8 cellular contexts compared by ENCODE assay signal in the genomic region with DNA sequence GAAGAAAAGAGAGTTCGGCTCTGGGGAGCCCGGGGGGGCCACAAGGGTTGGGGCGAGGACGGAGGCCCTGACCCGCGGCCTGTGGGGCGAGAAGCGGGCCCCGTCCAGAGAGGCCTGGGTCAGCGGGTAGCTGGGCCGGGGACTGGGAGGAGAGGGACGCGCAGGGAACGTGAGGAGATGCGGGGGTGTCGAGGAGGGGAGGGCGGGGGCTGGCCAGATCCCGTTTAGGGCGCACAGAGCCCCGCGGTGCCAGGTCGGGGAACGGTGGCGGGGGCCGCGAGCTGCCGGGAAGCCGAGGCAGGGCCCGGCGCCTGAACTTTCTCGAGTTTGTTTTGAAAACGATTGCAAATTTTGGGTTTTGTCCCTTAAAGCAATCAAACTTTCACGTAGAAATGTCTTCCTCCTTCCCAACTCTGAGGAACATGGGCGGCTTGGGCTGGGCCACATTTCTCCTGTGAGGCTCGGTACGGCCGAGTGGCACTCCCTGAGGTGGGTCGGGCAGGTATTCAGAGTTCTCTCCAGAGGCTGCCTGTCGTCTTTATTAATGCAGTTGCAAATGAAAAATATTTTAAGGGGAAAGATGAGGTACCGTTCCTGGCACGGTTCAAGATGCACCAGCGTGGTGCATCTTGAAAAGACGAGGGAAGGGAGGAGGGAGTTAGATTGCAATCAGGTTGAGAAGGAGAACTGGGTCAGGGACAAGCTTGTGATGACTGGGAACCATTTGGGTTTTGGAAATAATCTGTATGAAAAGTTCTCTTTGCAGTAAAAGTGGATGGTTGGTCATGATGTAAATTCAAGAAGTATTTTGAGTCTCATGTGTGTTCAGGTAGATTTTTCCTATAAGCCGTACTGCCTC. TPM values are rescaled to one million over a fixed set of nuclear protein-coding genes. Genes with fewer than 3 reads are reported as not detected.
DNase-seq lines count a peak whose midpoint lies in the region; ATAC-seq and TF ChIP-seq lines count a peak whose summit lies in the region.

No MANE protein-coding gene starts in this region.

- no peak for TF ChIP-seq EP300 in gastroesophageal sphincter (IDR thresholded peaks at IDR 0.05)

- H3K9ac ChIP-seq in KMS-11: peak overlapping the region; percentile 57; the same call in 1 of the 2 replicates

- 4 to 6% methylated on average over 30 to 34 of the region's 44 CpGs for WGBS in gastroesophageal sphincter (ENCODE audit: low coverage in 1 of 2), 2 donors

- peak; percentile 44 for ATAC-seq in gastroesophageal sphincter
- no peak for ATAC-seq in GM19351 (IDR thresholded peaks at IDR 0.05; ENCODE audit: unreplicated experiment)
- ATAC-seq in GM18502 (IDR thresholded peaks at IDR 0.05; ENCODE audit: poor library complexity, unreplicated experiment): no peak

- H3K4me3 ChIP-seq in KMS-11 (IDR thresholded peaks at IDR 0.05; ENCODE audit: insufficient read depth, low read depth, low read length) (no peak overlapping the region), gastroesophageal sphincter (peak overlapping the region; percentile 67 to 95)

- no peak for TF ChIP-seq POLR2A in gastroesophageal sphincter (IDR thresholded peaks at IDR 0.05)

- H3K79me2 ChIP-seq in KMS-11 (ENCODE audit: insufficient read depth, low read depth): peaks cover 21% of the 10 kb centered on the region

- H3K4me1 ChIP-seq in KMS-11 (ENCODE audit: low read depth, poor library complexity, severe bottlenecking): peaks cover 15% of the 10 kb centered on the region
- H3K4me1 ChIP-seq in gastroesophageal sphincter: peaks cover 0 to 29% (median 7%) of the 10 kb centered on the region in 3 donors

- no peaks in the 10 kb centered on the region for H3K9me3 ChIP-seq in gastroesophageal sphincter

- no peak overlapping the region for H3K27ac ChIP-seq in KMS-11
- peak overlapping the region in 3 of 4 donors; percentile 70 to 82 (median 73) for H3K27ac ChIP-seq in gastroesophageal sphincter

- H3K4me2 ChIP-seq in KMS-11: peak overlapping the region; percentile 99

- TF ChIP-seq CTCF in KMS-11 (conservative IDR thresholded peaks at IDR 0.05; ENCODE audit: low read depth, low read length): no peak
- TF ChIP-seq CTCF in gastroesophageal sphincter (IDR thresholded peaks at IDR 0.05): no peak

- H2AFZ ChIP-seq in KMS-11 (ENCODE audit: low read depth): peak overlapping the region; percentile 98

- DNase-seq in ELR (ENCODE audit: low read depth) (peak; percentile 63), occipital lobe (lab: John Stamatoyannopoulos, UW) (peak; percentile 15), inferior parietal cortex (ENCODE audit: extremely low spot score) (no peak)
- peak; percentile 24 for DNase-seq in activated T-cell treated with anti-CD3 and anti-CD28 coated beads, Interleukin-2, amount 50 U/mL, for 1 hour

- no peaks in the 10 kb centered on the region for H3K36me3 ChIP-seq in KMS-11 (ENCODE audit: insufficient read depth)
- no peaks in the 10 kb centered on the region for H3K36me3 ChIP-seq in gastroesophageal sphincter

- H3K27me3 ChIP-seq in KMS-11 (ENCODE audit: insufficient read depth, low read depth) (no peaks in the 10 kb centered on the region; the same call in 1 of the 2 replicates), gastroesophageal sphincter (no peaks in the 10 kb centered on the region)

- no peaks in the 10 kb centered on the region for H4K20me1 ChIP-seq in KMS-11 (ENCODE audit: insufficient read depth)

RNA-seq across cellular contexts. Expression of gene RNF8, which starts 1.0 kb away (rescaled TPM):
- total RNA-seq in gastroesophageal sphincter (10 to 100 TPM in 3 of 4 donors, 1 to 10 TPM in 1; 10.0 to 21.5 (median 16.0) TPM), occipital lobe (27.1 TPM)
